ENCODE assay signal across 5 cellular contexts in genomic region chr18:57218281-57218680, GRCh38.
"Had no signal": no experiment of that assay in that cellular context is flagged by ENCODE, and none has a peak within 500 bp of the region (broad histone marks: within the 10 kb centered on the region; RNA-seq: fewer than 3 reads in every experiment).

No MANE protein-coding gene starts in this region.

- DNase-seq: GM23248, GOT3, H7, HFFc6, KBM-7 had no signal
